Comparison of ENCODE assay signal across 8 cellular contexts in genomic region chr1:67429011-67429527, GRCh38. TPM values are rescaled to one million over a fixed set of nuclear protein-coding genes. Genes with fewer than 3 reads are reported as not detected.
DNase-seq lines count a peak whose midpoint lies in the region; ATAC-seq and TF ChIP-seq lines count a peak whose summit lies in the region.

No MANE protein-coding gene starts in this region.

- peaks cover 27% of the 10 kb centered on the region for H3K4me1 ChIP-seq in GM23338 (ENCODE audit: insufficient read depth)
- peaks cover 0 to 37% of the 10 kb centered on the region in 2 donors for H3K4me1 ChIP-seq in muscle layer of duodenum (ENCODE audit: control insufficient read depth in 1 of 2, insufficient read depth in 2 of 2, low read length in 2 of 2)

- peaks cover 26% of the 10 kb centered on the region for H3K36me3 ChIP-seq in GM23338 (ENCODE audit: insufficient read depth)
- H3K36me3 ChIP-seq in WERI-Rb-1: peaks cover 52% of the 10 kb centered on the region
- peaks cover 13 to 20% of the 10 kb centered on the region in 2 donors for H3K36me3 ChIP-seq in muscle layer of duodenum (ENCODE audit: control insufficient read depth in 1 of 2, insufficient read depth in 2 of 2, low read length in 2 of 2)

- peaks cover 61% of the 10 kb centered on the region for H3K79me2 ChIP-seq in GM23338 (replicated peaks; ENCODE audit: insufficient read depth)

- DNase-seq in GM23338 (ENCODE audit: low spot score) (peak; percentile 40), WERI-Rb-1 (no peak), SHP77 treated with DMSO at 0.1 percent for 48 hours (lab: John Stamatoyannopoulos, UW) (no peak), KG1 (lab: John Stamatoyannopoulos, UW) (no peak)

- H3K9me3 Mint-ChIP-seq in GM23338: no peaks in the 10 kb centered on the region; the same call in 2 of the 3 replicates
- H3K9me3 Mint-ChIP-seq in dendritic cell treated with granulocyte-macrophage colony-stimulating factor and Interleukin-4, amounts not matched to agents 40 ng/mL and 50 ng/mL, for 4 days: no peaks in the 10 kb centered on the region
- H3K9me3 Mint-ChIP-seq in stimulated activated naive CD8-positive, alpha-beta T cell treated with anti-CD3 and anti-CD28 coated beads, Interleukin-15, Interleukin-2, amounts not matched to agents 100 ng/mL and 50 ng/mL, for 24 hours: no peaks in the 10 kb centered on the region

- peak overlapping the region; percentile 87 for H3K4me3 Mint-ChIP-seq in GM23338
- peak overlapping the region; percentile 97 for H3K4me3 Mint-ChIP-seq in dendritic cell treated with granulocyte-macrophage colony-stimulating factor and Interleukin-4, amounts not matched to agents 40 ng/mL and 50 ng/mL, for 4 days
- H3K4me3 Mint-ChIP-seq in stimulated activated naive CD8-positive, alpha-beta T cell treated with anti-CD3 and anti-CD28 coated beads, Interleukin-15, Interleukin-2, amounts not matched to agents 100 ng/mL and 50 ng/mL, for 24 hours: peak overlapping the region; percentile 88

- peak overlapping the region; percentile 66 for H3K4me3 ChIP-seq in GM23338
- peak overlapping the region; percentile 70 for H3K4me3 ChIP-seq in WERI-Rb-1 (ENCODE audit: low read depth, low read length)
- peak overlapping the region; percentile 84 to 95 for H3K4me3 ChIP-seq in muscle layer of duodenum (ENCODE audit: low read depth in 1 of 2, low read length in 2 of 2)

- H3K27me3 ChIP-seq in GM23338 (ENCODE audit: insufficient read depth) (no peaks in the 10 kb centered on the region), WERI-Rb-1 (ENCODE audit: insufficient read depth, low read depth, severe bottlenecking) (no peaks in the 10 kb centered on the region), muscle layer of duodenum (ENCODE audit: low read depth, low read length) (no peaks in the 10 kb centered on the region)

- TF ChIP-seq CTCF in 22Rv1 (IDR thresholded peaks at IDR 0.05): no peak
- TF ChIP-seq CTCF in GM23338 (conservative IDR thresholded peaks at IDR 0.05; ENCODE audit: low read depth in 2 of 2): no peak
- no peak for TF ChIP-seq CTCF in WERI-Rb-1 (IDR thresholded peaks at IDR 0.05; ENCODE audit: low read depth, low read length)

- no peaks in the 10 kb centered on the region for H3K9me2 ChIP-seq in GM23338 (ENCODE audit: insufficient read depth)

- peaks cover 41% of the 10 kb centered on the region for H3K4me1 Mint-ChIP-seq in GM23338
- peaks cover 37% of the 10 kb centered on the region for H3K4me1 Mint-ChIP-seq in dendritic cell treated with granulocyte-macrophage colony-stimulating factor and Interleukin-4, amounts not matched to agents 40 ng/mL and 50 ng/mL, for 4 days (ENCODE audit: low read depth)
- H3K4me1 Mint-ChIP-seq in stimulated activated naive CD8-positive, alpha-beta T cell treated with anti-CD3 and anti-CD28 coated beads, Interleukin-15, Interleukin-2, amounts not matched to agents 100 ng/mL and 50 ng/mL, for 24 hours (ENCODE audit: low read depth): peaks cover 73% of the 10 kb centered on the region

- no peaks in the 10 kb centered on the region for H3K9me3 ChIP-seq in WERI-Rb-1 (ENCODE audit: severe bottlenecking)
- H3K9me3 ChIP-seq in muscle layer of duodenum (ENCODE audit: control insufficient read depth in 1 of 2, low read length in 2 of 2): no peaks in the 10 kb centered on the region

- H3K27ac Mint-ChIP-seq in GM23338: peak overlapping the region; percentile 98
- peak overlapping the region; percentile 95 for H3K27ac Mint-ChIP-seq in dendritic cell treated with granulocyte-macrophage colony-stimulating factor and Interleukin-4, amounts not matched to agents 40 ng/mL and 50 ng/mL, for 4 days
- peak overlapping the region; percentile 95 for H3K27ac Mint-ChIP-seq in stimulated activated naive CD8-positive, alpha-beta T cell treated with anti-CD3 and anti-CD28 coated beads, Interleukin-15, Interleukin-2, amounts not matched to agents 100 ng/mL and 50 ng/mL, for 24 hours

- H3K27ac ChIP-seq in 22Rv1 (peak overlapping the region; percentile 96), GM23338 (ENCODE audit: low read depth) (no peak overlapping the region), WERI-Rb-1 (peak overlapping the region; percentile 89), muscle layer of duodenum (ENCODE audit: low read length) (peak overlapping the region; percentile 76)

- peaks cover 60% of the 10 kb centered on the region for H3K36me3 Mint-ChIP-seq in GM23338 (ENCODE audit: low read depth)
- H3K36me3 Mint-ChIP-seq in dendritic cell treated with granulocyte-macrophage colony-stimulating factor and Interleukin-4, amounts not matched to agents 40 ng/mL and 50 ng/mL, for 4 days (ENCODE audit: low read depth): peaks cover 50% of the 10 kb centered on the region
- peaks cover 62% of the 10 kb centered on the region for H3K36me3 Mint-ChIP-seq in stimulated activated naive CD8-positive, alpha-beta T cell treated with anti-CD3 and anti-CD28 coated beads, Interleukin-15, Interleukin-2, amounts not matched to agents 100 ng/mL and 50 ng/mL, for 24 hours (ENCODE audit: low read depth)

- intact Hi-C loops in dendritic cell treated with granulocyte-macrophage colony-stimulating factor and Interleukin-4, amounts not matched to agents 40 ng/mL and 50 ng/mL, for 4 days (cut with micrococcal nuclease): loop anchor here (5.0 to 10.0 kb wide), 2 partner anchors 117 to 2004 kb away; partner anchors contain the start of genes LEPR and LEPROT

- H2AFZ ChIP-seq in GM23338: no peak overlapping the region

- peak overlapping the region; percentile 89 for H3K4me2 ChIP-seq in GM23338

- H3F3A ChIP-seq in GM23338 (replicated peaks; ENCODE audit: low read depth): no peaks in the 10 kb centered on the region

- peaks cover 53% of the 10 kb centered on the region for H4K20me1 ChIP-seq in GM23338 (replicated peaks; ENCODE audit: insufficient read depth)

- H3K27me3 Mint-ChIP-seq in GM23338 (ENCODE audit: insufficient read depth, low read depth, poor library complexity): peaks cover 28% of the 10 kb centered on the region
- H3K27me3 Mint-ChIP-seq in dendritic cell treated with granulocyte-macrophage colony-stimulating factor and Interleukin-4, amounts not matched to agents 40 ng/mL and 50 ng/mL, for 4 days: no peaks in the 10 kb centered on the region
- H3K27me3 Mint-ChIP-seq in stimulated activated naive CD8-positive, alpha-beta T cell treated with anti-CD3 and anti-CD28 coated beads, Interleukin-15, Interleukin-2, amounts not matched to agents 100 ng/mL and 50 ng/mL, for 24 hours: no peaks in the 10 kb centered on the region

- ATAC-seq in GM23338: no peak

TF ChIP-seq in GM23338, 12 proteins besides CTCF, POLR2A, EP300 and RAD21 (continues in another document):
- TF ChIP-seq ZNF331 (CRISPR knock-in tag; IDR thresholded peaks at IDR 0.05; ENCODE audit: low read depth): no peak
- TF ChIP-seq NANOG (IDR thresholded peaks at IDR 0.05; ENCODE audit: borderline replicate concordance): no peak
- no peak for TF ChIP-seq STAT1 (IDR thresholded peaks at IDR 0.05; ENCODE audit: unreplicated experiment)

RNA-seq across cellular contexts. Expression of gene SERBP1, which starts 1.1 kb away (rescaled TPM):
- 674 and 696 TPM in 2 replicates for total RNA-seq in GM23338 (2014; rRNA removed; shearing (Covaris generic))
- polyA plus RNA-seq in GM23338 (2016; fragmentation: Nextera tagmentation; extraction: Ambion mirVana): 532 and 559 TPM in 2 replicates
